In genomic region chrX:115367455-115367854, GRCh38 we compare ENCODE assay signal across 13 cellular contexts.
A peak's percentile ranks its signal among the peaks of the same experiment; 100 is the strongest.
DNase-seq lines count a peak whose midpoint lies in the region; ATAC-seq lines count a peak whose summit lies in the region.
"Had no signal": no experiment of that assay in that cellular context is flagged by ENCODE, and none has a peak within 500 bp of the region (broad histone marks: within the 10 kb centered on the region; RNA-seq: fewer than 3 reads in every experiment).

No MANE protein-coding gene starts in this region.

- H2AK5ac ChIP-seq in mesendoderm (ENCODE audit: low read length): no peak overlapping the region

- H3K18ac ChIP-seq in mesendoderm (ENCODE audit: low read length): no peak overlapping the region

- no peak overlapping the region for H3K23ac ChIP-seq in mesendoderm (ENCODE audit: low read length)

- H2BK5ac ChIP-seq in mesendoderm (ENCODE audit: low read length): no peak overlapping the region

- H3K4me3 ChIP-seq in mesendoderm (ENCODE audit: low read length): no peak overlapping the region
- H3K4me3 ChIP-seq: colonic mucosa had no signal

- no peaks in the 10 kb centered on the region for H3K27me3 ChIP-seq in mesendoderm (ENCODE audit: insufficient read depth, low read length, poor library complexity)
- H3K27me3 ChIP-seq: colonic mucosa had no signal

- no peak overlapping the region for H2BK120ac ChIP-seq in mesendoderm (ENCODE audit: low read depth, low read length)

- no peak overlapping the region for H4K5ac ChIP-seq in mesendoderm (ENCODE audit: low read length)

- H3K27ac Mint-ChIP-seq in immature natural killer cell: no peak overlapping the region
- H3K27ac Mint-ChIP-seq: activated T-helper 1 cell treated with anti-CD3 and anti-CD28 coated beads, Interleukin-12 subunit alpha, Interleukin-12 subunit beta, Interleukin-2, Interleukin-4 antibody, amounts not matched to agents 30 ng/mL and 10 ng/mL and 1 ng/mL, durations not matched to agents 14 hours and 24 hours and 36 hours; memory B cell had no signal

- H3K36me3 ChIP-seq in mesendoderm (ENCODE audit: control insufficient read depth, insufficient read depth, low read length): no peaks in the 10 kb centered on the region
- H3K36me3 ChIP-seq: colonic mucosa had no signal

- no peak overlapping the region for H3K4me2 ChIP-seq in mesendoderm (ENCODE audit: low read length)

- H3K4me3 Mint-ChIP-seq in immature natural killer cell: no peak overlapping the region
- H3K4me3 Mint-ChIP-seq: activated T-helper 1 cell treated with anti-CD3 and anti-CD28 coated beads, Interleukin-12 subunit alpha, Interleukin-12 subunit beta, Interleukin-2, Interleukin-4 antibody, amounts not matched to agents 30 ng/mL and 10 ng/mL and 1 ng/mL, durations not matched to agents 14 hours and 24 hours and 36 hours; memory B cell had no signal

- no peaks in the 10 kb centered on the region for H3K79me2 ChIP-seq in mesendoderm (ENCODE audit: control insufficient read depth, insufficient read depth, low read length)

- H3K27ac ChIP-seq in cingulate gyrus (ENCODE audit: low read depth, low read length) (peak overlapping the region; percentile 51), mesendoderm (ENCODE audit: low read depth, low read length) (no peak overlapping the region)
- H3K27ac ChIP-seq: colonic mucosa had no signal

- H3K36me3 Mint-ChIP-seq in immature natural killer cell: peaks cover 0 to 4% (median 0%) of the 10 kb centered on the region in 3 donors
- H3K36me3 Mint-ChIP-seq: memory B cell had no signal

- H3K4me1 Mint-ChIP-seq in immature natural killer cell: peaks cover 16 to 18% of the 10 kb centered on the region in 2 donors
- H3K4me1 Mint-ChIP-seq: memory B cell had no signal

- no peaks in the 10 kb centered on the region for H3K4me1 ChIP-seq in mesendoderm (ENCODE audit: control insufficient read depth, low read depth, low read length)
- H3K4me1 ChIP-seq: colonic mucosa had no signal

- no CpG with 5 or more reads among the region's 6 CpGs for WGBS in mesendoderm (ENCODE audit: extremely low coverage, insufficient coverage, low lambda C conversion rate)

- H3K56ac ChIP-seq in mesendoderm (ENCODE audit: low read length): no peak overlapping the region

- no peak overlapping the region for H2BK15ac ChIP-seq in mesendoderm (replicated peaks; ENCODE audit: low read depth)

- no peaks in the 10 kb centered on the region for H3K79me1 ChIP-seq in mesendoderm (ENCODE audit: low read length)

- H3K4ac ChIP-seq in mesendoderm (ENCODE audit: low read depth, low read length): no peak overlapping the region

- H3K27me3 Mint-ChIP-seq in immature natural killer cell (ENCODE audit: low read depth in 3 of 3): peaks cover 5 to 28% (median 6%) of the 10 kb centered on the region in 3 donors

- ATAC-seq in GM18873 (IDR thresholded peaks at IDR 0.05; ENCODE audit: low FRiP score, unreplicated experiment): no peak
- ATAC-seq: right cardiac atrium had no signal

- H4K8ac ChIP-seq in mesendoderm (ENCODE audit: low read depth, low read length): no peak overlapping the region

- H3K9ac ChIP-seq in mesendoderm (ENCODE audit: low read length): no peak overlapping the region

- peaks cover 0 to under 1% (median 0%) of the 10 kb centered on the region in 6 donors for H3K9me3 Mint-ChIP-seq in immature natural killer cell
- H3K9me3 Mint-ChIP-seq: activated T-helper 1 cell treated with anti-CD3 and anti-CD28 coated beads, Interleukin-12 subunit alpha, Interleukin-12 subunit beta, Interleukin-2, Interleukin-4 antibody, amounts not matched to agents 30 ng/mL and 10 ng/mL and 1 ng/mL, durations not matched to agents 14 hours and 24 hours and 36 hours had no signal

- peak; percentile 63 for DNase-seq in AG08395 (ENCODE audit: low spot score)
- DNase-seq in RPMI7951 (ENCODE audit: low read depth): peak; percentile 49
- peak; percentile 1 for DNase-seq in mesendoderm
- DNase-seq in NCI-H1436 (lab: John Stamatoyannopoulos, UW): no peak
- DNase-seq in activated gamma-delta T cell (lab: John Stamatoyannopoulos, UW): no peak
- DNase-seq in immature natural killer cell: no peak
- DNase-seq: colonic mucosa, NCI-H524 treated with DMSO at 0.1 percent for 48 hours, right cardiac atrium had no signal

Comparison
In these comparisons a context has a peak if more than half of its experiments do, and no peak if none do; other contexts are left out.
1. DNase-seq: peak in AG08395 (single experiment), RPMI7951 (single experiment) and mesendoderm (single experiment); none in NCI-H1436 (single experiment), activated gamma-delta T cell (single experiment) and immature natural killer cell (0 of 3).